Comparison of ENCODE assay signal across 28 cellular contexts in the genomic region with DNA sequence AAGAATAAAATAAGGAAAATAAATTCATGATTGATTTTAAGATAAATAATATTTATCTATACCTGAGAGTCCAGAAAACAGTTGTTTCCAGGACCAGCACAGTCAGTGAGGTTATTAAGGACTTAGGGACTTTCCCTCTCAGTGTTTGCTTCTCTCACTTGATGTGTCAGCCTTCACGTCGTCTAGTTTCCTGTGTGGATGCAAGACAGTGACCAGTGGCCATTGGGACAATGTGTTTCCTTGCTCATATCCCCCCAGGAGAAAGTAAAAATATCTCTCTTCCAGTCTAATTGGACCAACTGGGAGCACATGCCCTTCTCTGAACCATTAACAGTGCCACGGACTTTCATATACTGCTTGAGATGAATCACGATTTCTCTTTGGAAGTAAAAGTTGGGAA.
"Had no signal": no experiment of that assay in that cellular context is flagged by ENCODE, and none has a peak within 500 bp of the region (broad histone marks: within the 10 kb centered on the region; RNA-seq: fewer than 3 reads in every experiment).

No MANE protein-coding gene starts in this region.

- H3K27ac ChIP-seq: ascending aorta, breast epithelium, coronary artery, foreskin keratinocyte, gastrocnemius medialis, heart right ventricle had no signal

- FAIRE-seq: endometrium, endothelial cell of umbilical vein had no signal

- DNase-seq: activated CD4-positive, alpha-beta memory T cell treated with anti-CD3 and anti-CD28 coated beads for 36 hours; activated CD4-positive, alpha-beta T cell treated with anti-CD3 and anti-CD28 coated beads for 36 hours; activated CD4-positive, alpha-beta T cell treated with anti-CD3 and anti-CD28 coated beads, Interleukin-2, amount 10 ng/mL, durations not matched to agents 24 days and 14 days; activated CD4-positive, CD25-positive, alpha-beta regulatory T cell; activated CD4-positive, CD25-positive, alpha-beta regulatory T cell treated with anti-CD3 and anti-CD28 coated beads, Interleukin-2, amount 50 U/mL, for 72 hours; activated CD8-positive, alpha-beta memory T cell treated with anti-CD3 and anti-CD28 coated beads, Interleukin-2, amount 10 ng/mL, durations not matched to agents 7 days and 5 days; activated CD8-positive, alpha-beta memory T cell treated with anti-CD3 and anti-CD28 coated beads, Interleukin-2, amount 50 U/mL, for 4 hours; activated CD8-positive, alpha-beta T cell treated with anti-CD3 and anti-CD28 coated beads, Interleukin-2, amount 10 ng/mL, durations not matched to agents 7 days and 5 days; activated gamma-delta T cell; activated naive CD4-positive, alpha-beta T cell; activated naive CD4-positive, alpha-beta T cell treated with anti-CD3 and anti-CD28 coated beads, Interleukin-2, amount 10 ng/mL, durations not matched to agents 7 days and 5 days; activated naive CD8-positive, alpha-beta T cell treated with anti-CD3 and anti-CD28 coated beads, Interleukin-2, amount 10 ng/mL, durations not matched to agents 7 days and 5 days; activated T-cell treated with anti-CD3 and anti-CD28 coated beads, Interleukin-2, amount 50 U/mL, for 1 hour; activated T-cell treated with anti-CD3 and anti-CD28 coated beads, Interleukin-2, amount 50 U/mL, for 48 hours; effector CD4-positive, alpha-beta T cell; effector memory CD8-positive, alpha-beta T cell; foreskin keratinocyte; gastrocnemius medialis; T-helper 1 cell; T-helper 17 cell; T1000 had no signal

- H3K9me3 ChIP-seq: ascending aorta, breast epithelium, gastrocnemius medialis, heart right ventricle had no signal

- H3K4me1 ChIP-seq: ascending aorta, breast epithelium, foreskin keratinocyte, gastrocnemius medialis had no signal

- H3K36me3 ChIP-seq: ascending aorta, breast epithelium, gastrocnemius medialis, heart right ventricle had no signal

- ATAC-seq: activated CD4-positive, alpha-beta T cell treated with anti-CD3 and anti-CD28 coated beads for 36 hours; activated CD8-positive, alpha-beta memory T cell treated with anti-CD3 and anti-CD28 coated beads, Interleukin-2, amount 10 ng/mL, durations not matched to agents 7 days and 5 days; activated CD8-positive, alpha-beta T cell treated with anti-CD3 and anti-CD28 coated beads, Interleukin-2, amount 10 ng/mL, durations not matched to agents 7 days and 5 days; effector memory CD8-positive, alpha-beta T cell; esophagus mucosa; foreskin keratinocyte; gastrocnemius medialis; T-helper 17 cell had no signal

- H3K4me3 ChIP-seq: ascending aorta, breast epithelium, coronary artery, gastrocnemius medialis, heart right ventricle had no signal

- H3K27me3 ChIP-seq: ascending aorta, breast epithelium, gastrocnemius medialis, heart right ventricle had no signal
